ENCODE assay signal across 8 cellular contexts in the genomic region with DNA sequence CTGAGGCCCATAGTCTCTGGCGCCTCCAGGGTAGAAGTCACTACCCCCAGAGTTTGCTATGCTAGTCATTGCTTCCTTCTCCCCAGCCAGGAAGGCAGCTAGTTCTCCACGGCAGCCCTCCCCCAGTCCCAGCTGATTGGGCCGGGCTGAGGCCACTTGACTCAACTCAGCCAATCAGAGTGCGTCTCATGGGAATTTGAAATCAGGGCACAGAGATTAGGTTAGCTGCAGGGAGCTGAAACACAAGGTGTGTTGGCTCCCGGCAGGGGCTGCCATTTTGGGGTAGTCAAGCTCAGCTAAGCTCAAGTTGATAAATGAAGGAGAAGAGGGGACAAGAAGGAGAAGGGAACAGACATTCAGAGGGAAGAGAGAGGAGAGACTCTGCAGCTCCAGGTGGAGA. TPM values are rescaled to one million over a fixed set of nuclear protein-coding genes. Genes with fewer than 3 reads are reported as not detected.
DNase-seq lines count a peak whose midpoint lies in the region; ATAC-seq, FAIRE-seq and TF ChIP-seq lines count a peak whose summit lies in the region.
"Had no signal": no experiment of that assay in that cellular context is flagged by ENCODE, and none has a peak within 500 bp of the region (broad histone marks: within the 10 kb centered on the region; RNA-seq: fewer than 3 reads in every experiment).

No MANE protein-coding gene starts in this region.

- H3K27me3 ChIP-seq in colonic mucosa: no peaks in the 10 kb centered on the region
- no peaks in the 10 kb centered on the region for H3K27me3 ChIP-seq in pancreas

- H3K27me3 Mint-ChIP-seq in T-helper 2 cell treated with Interferon-gamma antibody and Interleukin-4, amounts not matched to agents 5 μg/mL and 100 μg/mL, for 36 hours (ENCODE audit: low read depth): no peaks in the 10 kb centered on the region
- H3K27me3 Mint-ChIP-seq: activated B cell treated with CpG ODN at 0.5 μM for 24 hours had no signal

- ATAC-seq in pancreas: peak; percentile 35 to 58 (median 46)

- no peak overlapping the region for H3K27ac Mint-ChIP-seq in T-helper 2 cell treated with Interferon-gamma antibody and Interleukin-4, amounts not matched to agents 5 μg/mL and 100 μg/mL, for 36 hours
- H3K27ac Mint-ChIP-seq: activated B cell treated with CpG ODN at 0.5 μM for 24 hours had no signal

- DNase-seq in HCEC 1CT (peak; percentile 64), NCI-H460 (ENCODE audit: extremely low read depth, low read depth) (peak; percentile 8), colonic mucosa (peak; percentile 61), pancreas (no peak), DMS79 treated with DMSO at 0.1 percent for 48 hours (lab: John Stamatoyannopoulos, UW) (no peak), HuH-7.5 (ENCODE audit: low spot score) (no peak)
- DNase-seq in T-helper 2 cell treated with Interferon-gamma antibody and Interleukin-4, amounts not matched to agents 5 μg/mL and 100 μg/mL, for 36 hours (ENCODE audit: low spot score): no peak
- DNase-seq: activated B cell treated with CpG ODN at 0.5 μM for 24 hours had no signal

- H3K27ac ChIP-seq in colonic mucosa (no peak overlapping the region), pancreas (no peak overlapping the region)

- H3K9ac ChIP-seq in colonic mucosa (ENCODE audit: low read depth in 2 of 2, low read length in 2 of 2): no peak overlapping the region

- intact Hi-C loops in colonic mucosa (cut with DNase I): no loop called here
- intact Hi-C loops in pancreas (cut with DNase I): loop anchor here in 1 of 3 donors (10.0 kb wide), 1 partner anchor 55 kb away; no protein-coding TSS in a partner anchor

- no peaks in the 10 kb centered on the region for H3K9me3 Mint-ChIP-seq in T-helper 2 cell treated with Interferon-gamma antibody and Interleukin-4, amounts not matched to agents 5 μg/mL and 100 μg/mL, for 36 hours
- H3K9me3 Mint-ChIP-seq: activated B cell treated with CpG ODN at 0.5 μM for 24 hours had no signal

- H3K9me3 ChIP-seq in colonic mucosa (no peaks in the 10 kb centered on the region), pancreas (no peaks in the 10 kb centered on the region)

- 88 to 89% methylated on average over 5 of the region's 5 CpGs for WGBS in pancreas, 2 donors

- no peak for FAIRE-seq in pancreas (lab: Jason Lieb, UNC)

- H3K4me1 ChIP-seq in colonic mucosa (no peaks in the 10 kb centered on the region), pancreas (no peaks in the 10 kb centered on the region)

- no peak overlapping the region for H3K4me3 Mint-ChIP-seq in T-helper 2 cell treated with Interferon-gamma antibody and Interleukin-4, amounts not matched to agents 5 μg/mL and 100 μg/mL, for 36 hours
- H3K4me3 Mint-ChIP-seq: activated B cell treated with CpG ODN at 0.5 μM for 24 hours had no signal

- H3K4me3 ChIP-seq in colonic mucosa (no peak overlapping the region), pancreas (no peak overlapping the region)

- H3K36me3 Mint-ChIP-seq in T-helper 2 cell treated with Interferon-gamma antibody and Interleukin-4, amounts not matched to agents 5 μg/mL and 100 μg/mL, for 36 hours (ENCODE audit: low read depth): no peaks in the 10 kb centered on the region

- TF ChIP-seq CTCF in colonic mucosa (IDR thresholded peaks at IDR 0.05) (no peak), pancreas (IDR thresholded peaks at IDR 0.05) (no peak)

- no peaks in the 10 kb centered on the region for H3K36me3 ChIP-seq in colonic mucosa
- H3K36me3 ChIP-seq in pancreas: no peaks in the 10 kb centered on the region

- H3K4me1 Mint-ChIP-seq in T-helper 2 cell treated with Interferon-gamma antibody and Interleukin-4, amounts not matched to agents 5 μg/mL and 100 μg/mL, for 36 hours (ENCODE audit: low read depth): no peaks in the 10 kb centered on the region

RNA-seq across cellular contexts. Expression of a gene that starts 32.8 kb away (rescaled TPM):
- 0.14 and 0.52 TPM in 2 replicates for total RNA-seq in NCI-H460 (2014; rRNA removed; shearing (Covaris generic))
- polyA plus RNA-seq in NCI-H460 (2014; cell fraction: nucleus; rRNA removed): not detected in 2 replicates
- total RNA-seq in colonic mucosa (1 to 10 TPM in 1 of 2 donors, under 1 TPM in 1; 0.79 to 1.1 TPM), pancreas (1 to 10 TPM; 1.3 to 3.0 (median 2.0) TPM)
- under 1 TPM; 0.80 to 0.87 TPM for polyA plus RNA-seq in pancreas
- total RNA-seq: activated B cell treated with CpG ODN at 0.5 μM for 24 hours had no signal

Comparison
In these comparisons a context has a peak if more than half of its experiments do, and no peak if none do; other contexts are left out.
1. DNase-seq: peak in HCEC 1CT (single experiment), NCI-H460 (single experiment) and colonic mucosa (single experiment); none in pancreas (0 of 6), DMS79 treated with DMSO at 0.1 percent for 48 hours (single experiment), HuH-7.5 (single experiment) and T-helper 2 cell treated with Interferon-gamma antibody and Interleukin-4, amounts not matched to agents 5 μg/mL and 100 μg/mL, for 36 hours (single experiment).